1 cellular context compared by ENCODE assay signal in the genomic region with DNA sequence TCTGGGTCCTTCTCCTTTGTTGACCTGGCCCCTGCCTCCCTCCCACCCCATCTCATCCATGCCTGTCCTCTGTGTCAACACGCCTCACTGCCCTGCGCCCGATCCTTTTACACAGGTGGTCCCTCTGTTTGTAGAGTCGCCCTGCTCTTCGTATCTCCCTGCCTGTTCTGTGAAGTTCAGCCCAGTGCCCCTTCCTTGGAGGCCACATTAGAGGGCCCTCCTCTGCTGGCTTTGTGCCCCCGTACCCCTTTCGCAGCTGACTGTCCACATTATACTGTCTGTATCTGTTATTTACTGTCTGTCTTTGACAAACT.
TF ChIP-seq lines count a peak whose summit lies in the region.

No MANE protein-coding gene starts in this region.

TF ChIP-seq in HepG2, 621 proteins besides CTCF, POLR2A, EP300 and RAD21 (continues in another document):
- TF ChIP-seq ZFX (CRISPR knock-in tag; IDR thresholded peaks at IDR 0.05; ENCODE audit: low read depth), result 0 out of 2 replicates have a peak, but pooled peaks have one; percentile 17
- TF ChIP-seq, protein P1, sequence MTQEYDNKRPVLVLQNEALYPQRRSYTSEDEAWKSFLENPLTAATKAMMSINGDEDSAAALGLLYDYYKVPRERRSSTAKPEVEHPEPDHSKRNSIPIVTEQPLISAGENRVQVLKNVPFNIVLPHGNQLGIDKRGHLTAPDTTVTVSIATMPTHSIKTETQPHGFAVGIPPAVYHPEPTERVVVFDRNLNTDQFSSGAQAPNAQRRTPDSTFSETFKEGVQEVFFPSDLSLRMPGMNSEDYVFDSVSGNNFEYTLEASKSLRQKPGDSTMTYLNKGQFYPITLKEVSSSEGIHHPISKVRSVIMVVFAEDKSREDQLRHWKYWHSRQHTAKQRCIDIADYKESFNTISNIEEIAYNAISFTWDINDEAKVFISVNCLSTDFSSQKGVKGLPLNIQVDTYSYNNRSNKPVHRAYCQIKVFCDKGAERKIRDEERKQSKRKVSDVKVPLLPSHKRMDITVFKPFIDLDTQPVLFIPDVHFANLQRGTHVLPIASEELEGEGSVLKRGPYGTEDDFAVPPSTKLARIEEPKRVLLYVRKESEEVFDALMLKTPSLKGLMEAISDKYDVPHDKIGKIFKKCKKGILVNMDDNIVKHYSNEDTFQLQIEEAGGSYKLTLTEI (CRISPR knock-in tag; conservative IDR thresholded peaks at IDR 0.05), result no peak
- no peak for TF ChIP-seq EED (CRISPR knock-in tag; IDR thresholded peaks at IDR 0.05)
- no peak for TF ChIP-seq IRF2 (CRISPR knock-in tag; IDR thresholded peaks at IDR 0.05)
- TF ChIP-seq KMT2B (CRISPR knock-in tag; IDR thresholded peaks at IDR 0.05), result no peak
- no peak for TF ChIP-seq AGO2 (optimal IDR thresholded peaks at IDR 0.05; ENCODE audit: low read depth, low read length)
- TF ChIP-seq ELF3 (CRISPR knock-in tag; IDR thresholded peaks at IDR 0.05), result no peak
- TF ChIP-seq ZNF296 (CRISPR knock-in tag; conservative IDR thresholded peaks at IDR 0.05), result no peak
- peak; percentile 16; the same call in 1 of the 2 replicates for TF ChIP-seq SOX5 (CRISPR knock-in tag; IDR thresholded peaks at IDR 0.05; ENCODE audit: borderline replicate concordance)
- peak; percentile 5 for TF ChIP-seq TEAD3 (CRISPR knock-in tag; optimal IDR thresholded peaks at IDR 0.05; ENCODE audit: borderline replicate concordance)
- TF ChIP-seq MTA3 (CRISPR knock-in tag; IDR thresholded peaks at IDR 0.05), result no peak
- no peak; the same call in 1 of the 2 replicates for TF ChIP-seq ZNF792 (CRISPR knock-in tag; IDR thresholded peaks at IDR 0.05)
- TF ChIP-seq, protein P2, sequence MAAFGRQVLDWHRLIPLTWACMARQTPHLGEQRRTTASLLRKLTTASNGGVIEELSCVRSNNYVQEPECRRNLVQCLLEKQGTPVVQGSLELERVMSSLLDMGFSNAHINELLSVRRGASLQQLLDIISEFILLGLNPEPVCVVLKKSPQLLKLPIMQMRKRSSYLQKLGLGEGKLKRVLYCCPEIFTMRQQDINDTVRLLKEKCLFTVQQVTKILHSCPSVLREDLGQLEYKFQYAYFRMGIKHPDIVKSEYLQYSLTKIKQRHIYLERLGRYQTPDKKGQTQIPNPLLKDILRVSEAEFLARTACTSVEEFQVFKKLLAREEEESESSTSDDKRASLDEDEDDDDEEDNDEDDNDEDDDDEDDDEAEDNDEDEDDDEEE (CRISPR knock-in tag; IDR thresholded peaks at IDR 0.05), result no peak
- TF ChIP-seq HNRNPK (IDR thresholded peaks at IDR 0.05; ENCODE audit: low read depth, low read length, poor library complexity, severe bottlenecking), result no peak
- TF ChIP-seq MEF2D (CRISPR knock-in tag; IDR thresholded peaks at IDR 0.05), result no peak
- TF ChIP-seq, protein P3, sequence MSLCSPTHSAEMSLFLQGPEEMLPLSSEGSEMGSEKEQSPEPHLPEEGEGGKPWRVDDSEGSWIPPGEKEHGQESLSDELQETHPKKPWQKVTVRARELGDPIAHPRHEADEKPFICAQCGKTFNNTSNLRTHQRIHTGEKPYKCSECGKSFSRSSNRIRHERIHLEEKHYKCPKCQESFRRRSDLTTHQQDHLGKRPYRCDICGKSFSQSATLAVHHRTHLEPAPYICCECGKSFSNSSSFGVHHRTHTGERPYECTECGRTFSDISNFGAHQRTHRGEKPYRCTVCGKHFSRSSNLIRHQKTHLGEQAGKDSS (CRISPR knock-in tag; IDR thresholded peaks at IDR 0.05; ENCODE audit: borderline replicate concordance, low read depth), result no peak
- TF ChIP-seq ZNF530 (CRISPR knock-in tag; IDR thresholded peaks at IDR 0.05; ENCODE audit: low read depth), result no peak
- TF ChIP-seq, protein P4, sequence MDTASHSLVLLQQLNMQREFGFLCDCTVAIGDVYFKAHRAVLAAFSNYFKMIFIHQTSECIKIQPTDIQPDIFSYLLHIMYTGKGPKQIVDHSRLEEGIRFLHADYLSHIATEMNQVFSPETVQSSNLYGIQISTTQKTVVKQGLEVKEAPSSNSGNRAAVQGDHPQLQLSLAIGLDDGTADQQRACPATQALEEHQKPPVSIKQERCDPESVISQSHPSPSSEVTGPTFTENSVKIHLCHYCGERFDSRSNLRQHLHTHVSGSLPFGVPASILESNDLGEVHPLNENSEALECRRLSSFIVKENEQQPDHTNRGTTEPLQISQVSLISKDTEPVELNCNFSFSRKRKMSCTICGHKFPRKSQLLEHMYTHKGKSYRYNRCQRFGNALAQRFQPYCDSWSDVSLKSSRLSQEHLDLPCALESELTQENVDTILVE (CRISPR knock-in tag; IDR thresholded peaks at IDR 0.05), result no peak
- TF ChIP-seq, protein P5, sequence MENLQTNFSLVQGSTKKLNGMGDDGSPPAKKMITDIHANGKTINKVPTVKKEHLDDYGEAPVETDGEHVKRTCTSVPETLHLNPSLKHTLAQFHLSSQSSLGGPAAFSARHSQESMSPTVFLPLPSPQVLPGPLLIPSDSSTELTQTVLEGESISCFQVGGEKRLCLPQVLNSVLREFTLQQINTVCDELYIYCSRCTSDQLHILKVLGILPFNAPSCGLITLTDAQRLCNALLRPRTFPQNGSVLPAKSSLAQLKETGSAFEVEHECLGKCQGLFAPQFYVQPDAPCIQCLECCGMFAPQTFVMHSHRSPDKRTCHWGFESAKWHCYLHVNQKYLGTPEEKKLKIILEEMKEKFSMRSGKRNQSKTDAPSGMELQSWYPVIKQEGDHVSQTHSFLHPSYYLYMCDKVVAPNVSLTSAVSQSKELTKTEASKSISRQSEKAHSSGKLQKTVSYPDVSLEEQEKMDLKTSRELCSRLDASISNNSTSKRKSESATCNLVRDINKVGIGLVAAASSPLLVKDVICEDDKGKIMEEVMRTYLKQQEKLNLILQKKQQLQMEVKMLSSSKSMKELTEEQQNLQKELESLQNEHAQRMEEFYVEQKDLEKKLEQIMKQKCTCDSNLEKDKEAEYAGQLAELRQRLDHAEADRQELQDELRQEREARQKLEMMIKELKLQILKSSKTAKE (CRISPR knock-in tag; IDR thresholded peaks at IDR 0.05; ENCODE audit: borderline replicate concordance), result no peak
- TF ChIP-seq, protein P6, sequence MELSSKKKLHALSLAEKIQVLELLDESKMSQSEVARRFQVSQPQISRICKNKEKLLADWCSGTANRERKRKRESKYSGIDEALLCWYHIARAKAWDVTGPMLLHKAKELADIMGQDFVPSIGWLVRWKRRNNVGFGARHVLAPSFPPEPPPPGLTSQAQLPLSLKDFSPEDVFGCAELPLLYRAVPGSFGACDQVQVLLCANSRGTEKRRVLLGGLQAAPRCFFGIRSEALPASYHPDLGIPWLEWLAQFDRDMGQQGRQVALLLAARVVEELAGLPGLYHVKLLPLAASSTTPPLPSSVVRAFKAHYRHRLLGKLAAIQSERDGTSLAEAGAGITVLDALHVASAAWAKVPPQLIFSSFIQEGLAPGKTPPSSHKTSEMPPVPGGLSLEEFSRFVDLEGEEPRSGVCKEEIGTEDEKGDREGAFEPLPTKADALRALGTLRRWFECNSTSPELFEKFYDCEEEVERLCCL (CRISPR knock-in tag; IDR thresholded peaks at IDR 0.05; ENCODE audit: borderline replicate concordance), result no peak
- TF ChIP-seq BHLHE40 (IDR thresholded peaks at IDR 0.05; ENCODE audit: low read length), result no peak
- TF ChIP-seq ZBTB7B (CRISPR knock-in tag; IDR thresholded peaks at IDR 0.05), result peak; percentile 86
- TF ChIP-seq TEAD2 (CRISPR knock-in tag; IDR thresholded peaks at IDR 0.05), result no peak
- TF ChIP-seq, protein P7, sequence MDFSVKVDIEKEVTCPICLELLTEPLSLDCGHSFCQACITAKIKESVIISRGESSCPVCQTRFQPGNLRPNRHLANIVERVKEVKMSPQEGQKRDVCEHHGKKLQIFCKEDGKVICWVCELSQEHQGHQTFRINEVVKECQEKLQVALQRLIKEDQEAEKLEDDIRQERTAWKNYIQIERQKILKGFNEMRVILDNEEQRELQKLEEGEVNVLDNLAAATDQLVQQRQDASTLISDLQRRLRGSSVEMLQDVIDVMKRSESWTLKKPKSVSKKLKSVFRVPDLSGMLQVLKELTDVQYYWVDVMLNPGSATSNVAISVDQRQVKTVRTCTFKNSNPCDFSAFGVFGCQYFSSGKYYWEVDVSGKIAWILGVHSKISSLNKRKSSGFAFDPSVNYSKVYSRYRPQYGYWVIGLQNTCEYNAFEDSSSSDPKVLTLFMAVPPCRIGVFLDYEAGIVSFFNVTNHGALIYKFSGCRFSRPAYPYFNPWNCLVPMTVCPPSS (IDR thresholded peaks at IDR 0.05), result no peak
- no peak for TF ChIP-seq ZFAT (CRISPR knock-in tag; conservative IDR thresholded peaks at IDR 0.05)
- no peak for TF ChIP-seq SYNCRIP (IDR thresholded peaks at IDR 0.05; ENCODE audit: insufficient read depth, low read depth, low read length)
- no peak for TF ChIP-seq ZNF432 (CRISPR knock-in tag; IDR thresholded peaks at IDR 0.05; ENCODE audit: borderline replicate concordance)
- no peak for TF ChIP-seq MED13 (CRISPR knock-in tag; IDR thresholded peaks at IDR 0.05)
- 0 out of 2 replicates have a peak, but pooled peaks have one; percentile 10 for TF ChIP-seq NCOA2 (CRISPR knock-in tag; IDR thresholded peaks at IDR 0.05)
- TF ChIP-seq ZNF660 (CRISPR knock-in tag; IDR thresholded peaks at IDR 0.05; ENCODE audit: borderline replicate concordance, low read depth), result no peak
- TF ChIP-seq TGIF2 (CRISPR knock-in tag; IDR thresholded peaks at IDR 0.05), result 0 out of 2 replicates have a peak, but pooled peaks have one; percentile 14
- TF ChIP-seq NR2F6 (IDR thresholded peaks at IDR 0.05), result peak; percentile 58; the same call in 1 of the 2 replicates
- TF ChIP-seq NR2F6 (CRISPR knock-in tag; IDR thresholded peaks at IDR 0.05), result peak; percentile 65; the same call in 1 of the 2 replicates
- TF ChIP-seq RARA (CRISPR knock-in tag; IDR thresholded peaks at IDR 0.05), result peak; percentile 59
- TF ChIP-seq TCF7 (IDR thresholded peaks at IDR 0.05; ENCODE audit: low read depth), result peak; percentile 11; the same call in 1 of the 2 replicates
- no peak for TF ChIP-seq ZNF547 (CRISPR knock-in tag; IDR thresholded peaks at IDR 0.05)
- TF ChIP-seq, protein P8, sequence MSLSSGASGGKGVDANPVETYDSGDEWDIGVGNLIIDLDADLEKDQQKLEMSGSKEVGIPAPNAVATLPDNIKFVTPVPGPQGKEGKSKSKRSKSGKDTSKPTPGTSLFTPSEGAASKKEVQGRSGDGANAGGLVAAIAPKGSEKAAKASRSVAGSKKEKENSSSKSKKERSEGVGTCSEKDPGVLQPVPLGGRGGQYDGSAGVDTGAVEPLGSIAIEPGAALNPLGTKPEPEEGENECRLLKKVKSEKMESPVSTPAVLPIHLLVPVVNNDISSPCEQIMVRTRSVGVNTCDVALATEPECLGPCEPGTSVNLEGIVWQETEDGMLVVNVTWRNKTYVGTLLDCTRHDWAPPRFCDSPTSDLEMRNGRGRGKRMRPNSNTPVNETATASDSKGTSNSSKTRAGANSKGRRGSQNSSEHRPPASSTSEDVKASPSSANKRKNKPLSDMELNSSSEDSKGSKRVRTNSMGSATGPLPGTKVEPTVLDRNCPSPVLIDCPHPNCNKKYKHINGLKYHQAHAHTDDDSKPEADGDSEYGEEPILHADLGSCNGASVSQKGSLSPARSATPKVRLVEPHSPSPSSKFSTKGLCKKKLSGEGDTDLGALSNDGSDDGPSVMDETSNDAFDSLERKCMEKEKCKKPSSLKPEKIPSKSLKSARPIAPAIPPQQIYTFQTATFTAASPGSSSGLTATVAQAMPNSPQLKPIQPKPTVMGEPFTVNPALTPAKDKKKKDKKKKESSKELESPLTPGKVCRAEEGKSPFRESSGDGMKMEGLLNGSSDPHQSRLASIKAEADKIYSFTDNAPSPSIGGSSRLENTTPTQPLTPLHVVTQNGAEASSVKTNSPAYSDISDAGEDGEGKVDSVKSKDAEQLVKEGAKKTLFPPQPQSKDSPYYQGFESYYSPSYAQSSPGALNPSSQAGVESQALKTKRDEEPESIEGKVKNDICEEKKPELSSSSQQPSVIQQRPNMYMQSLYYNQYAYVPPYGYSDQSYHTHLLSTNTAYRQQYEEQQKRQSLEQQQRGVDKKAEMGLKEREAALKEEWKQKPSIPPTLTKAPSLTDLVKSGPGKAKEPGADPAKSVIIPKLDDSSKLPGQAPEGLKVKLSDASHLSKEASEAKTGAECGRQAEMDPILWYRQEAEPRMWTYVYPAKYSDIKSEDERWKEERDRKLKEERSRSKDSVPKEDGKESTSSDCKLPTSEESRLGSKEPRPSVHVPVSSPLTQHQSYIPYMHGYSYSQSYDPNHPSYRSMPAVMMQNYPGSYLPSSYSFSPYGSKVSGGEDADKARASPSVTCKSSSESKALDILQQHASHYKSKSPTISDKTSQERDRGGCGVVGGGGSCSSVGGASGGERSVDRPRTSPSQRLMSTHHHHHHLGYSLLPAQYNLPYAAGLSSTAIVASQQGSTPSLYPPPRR (CRISPR knock-in tag; IDR thresholded peaks at IDR 0.05; ENCODE audit: borderline replicate concordance), result peak; percentile 53; the same call in 1 of the 2 replicates
- no peak for TF ChIP-seq ZNF558 (CRISPR knock-in tag; IDR thresholded peaks at IDR 0.05; ENCODE audit: borderline replicate concordance)
- TF ChIP-seq CEBPB (IDR thresholded peaks at IDR 0.05; ENCODE audit: borderline replicate concordance, low read depth, low read length), result no peak
- TF ChIP-seq NPAS2 (CRISPR knock-in tag; IDR thresholded peaks at IDR 0.05; ENCODE audit: borderline replicate concordance), result no peak
- TF ChIP-seq ZNF317 (CRISPR knock-in tag; IDR thresholded peaks at IDR 0.05), result peak; percentile 63; the same call in 1 of the 2 replicates
- no peak for TF ChIP-seq CENPX (CRISPR knock-in tag; IDR thresholded peaks at IDR 0.05)
- TF ChIP-seq, protein P9, sequence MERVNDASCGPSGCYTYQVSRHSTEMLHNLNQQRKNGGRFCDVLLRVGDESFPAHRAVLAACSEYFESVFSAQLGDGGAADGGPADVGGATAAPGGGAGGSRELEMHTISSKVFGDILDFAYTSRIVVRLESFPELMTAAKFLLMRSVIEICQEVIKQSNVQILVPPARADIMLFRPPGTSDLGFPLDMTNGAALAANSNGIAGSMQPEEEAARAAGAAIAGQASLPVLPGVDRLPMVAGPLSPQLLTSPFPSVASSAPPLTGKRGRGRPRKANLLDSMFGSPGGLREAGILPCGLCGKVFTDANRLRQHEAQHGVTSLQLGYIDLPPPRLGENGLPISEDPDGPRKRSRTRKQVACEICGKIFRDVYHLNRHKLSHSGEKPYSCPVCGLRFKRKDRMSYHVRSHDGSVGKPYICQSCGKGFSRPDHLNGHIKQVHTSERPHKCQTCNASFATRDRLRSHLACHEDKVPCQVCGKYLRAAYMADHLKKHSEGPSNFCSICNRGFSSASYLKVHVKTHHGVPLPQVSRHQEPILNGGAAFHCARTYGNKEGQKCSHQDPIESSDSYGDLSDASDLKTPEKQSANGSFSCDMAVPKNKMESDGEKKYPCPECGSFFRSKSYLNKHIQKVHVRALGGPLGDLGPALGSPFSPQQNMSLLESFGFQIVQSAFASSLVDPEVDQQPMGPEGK (CRISPR knock-in tag; IDR thresholded peaks at IDR 0.05), result peak; percentile 49; the same call in 1 of the 2 replicates
- no peak for TF ChIP-seq BORCS8-MEF2B (CRISPR knock-in tag; IDR thresholded peaks at IDR 0.05)
- TF ChIP-seq ZNF460 (CRISPR knock-in tag; IDR thresholded peaks at IDR 0.05; ENCODE audit: borderline replicate concordance), result no peak
- no peak for TF ChIP-seq MBNL3 (CRISPR knock-in tag; conservative IDR thresholded peaks at IDR 0.05)
- TF ChIP-seq HDAC2 (CRISPR knock-in tag; IDR thresholded peaks at IDR 0.05), result no peak
- peak; percentile 32; the same call in 1 of the 2 replicates for TF ChIP-seq CREM (IDR thresholded peaks at IDR 0.05)
- TF ChIP-seq CREM (CRISPR knock-in tag; IDR thresholded peaks at IDR 0.05), result no peak
- TF ChIP-seq ZNF446 (CRISPR knock-in tag; IDR thresholded peaks at IDR 0.05), result no peak
